Comparison of ENCODE assay signal across 25 cellular contexts in genomic region chr3:32583708-32584107, GRCh38. TPM values are rescaled to one million over a fixed set of nuclear protein-coding genes. Genes with fewer than 3 reads are reported as not detected.
DNase-seq lines count a peak whose midpoint lies in the region; TF ChIP-seq lines count a peak whose summit lies in the region.
"Had no signal": no experiment of that assay in that cellular context is flagged by ENCODE, and none has a peak within 500 bp of the region (broad histone marks: within the 10 kb centered on the region; RNA-seq: fewer than 3 reads in every experiment).

No MANE protein-coding gene starts in this region.

- intact Hi-C loops in PC-9 (cut with micrococcal nuclease; ENCODE audit: unreplicated experiment): no loop called here

- WGBS in GM23248 (ENCODE audit: low coverage in 1 of 2, low lambda C conversion rate in 2 of 2, missing lambda C conversion rate in 2 of 2), 2 experiments: 38 to 47% methylated on average over 3 of the region's 3 CpGs

- peak overlapping the region; percentile 44 for H3K4me2 ChIP-seq in GM23248 (ENCODE audit: unreplicated experiment)
- H3K4me2 ChIP-seq in PC-9: no peak overlapping the region
- H3K4me2 ChIP-seq: SK-N-SH had no signal

- DNase-seq in AG10803 (ENCODE audit: low read depth) (peak; percentile 77), GM23248 (peak; percentile 71), adipocyte (ENCODE audit: low read depth) (peak; percentile 96), foreskin melanocyte (peak; percentile 87), HPDE6-E6E7 (ENCODE audit: extremely low spot score) (no peak), NCI-H2196 treated with DMSO at 0.1 percent for 48 hours (lab: John Stamatoyannopoulos, UW; ENCODE audit: unreplicated experiment) (no peak), 8988T (no peak), PC-9 (no peak)
- DNase-seq: activated effector memory CD4-positive, alpha-beta T cell treated with anti-CD3 and anti-CD28 coated beads, Interleukin-2, amount 50 U/mL, for 16 hours; activated naive CD8-positive, alpha-beta T cell treated with anti-CD3 and anti-CD28 coated beads, Interleukin-2, amount 10 ng/mL, durations not matched to agents 7 days and 5 days; activated T-cell treated with anti-CD3 and anti-CD28 coated beads, Interleukin-2, amount 50 U/mL, for 24 hours; AML-193; caudate nucleus; CD4-positive, alpha-beta T cell; cortex of kidney; effector memory CD8-positive, alpha-beta T cell; hippocampal formation; left colon; NCI-H1048; NCI-H2107; NCI-H446 treated with DMSO at 0.1 percent for 48 hours; pancreas; SK-N-SH; stimulated activated naive B cell treated with anti-CD40 and anti-IgM and Interleukin-4, amounts not matched to agents 10 μg/mL and 1 μg/mL and 100 μg/mL, for 72 hours; substantia nigra had no signal

- no peaks in the 10 kb centered on the region for H3K9me2 ChIP-seq in GM23248 (ENCODE audit: insufficient read depth)
- H3K9me2 ChIP-seq in PC-9 (ENCODE audit: insufficient read depth): no peaks in the 10 kb centered on the region
- H3K9me2 ChIP-seq: SK-N-SH had no signal

- H3K27me3 ChIP-seq in GM23248 (replicated peaks; ENCODE audit: insufficient read depth) (no peaks in the 10 kb centered on the region), adipocyte (replicated peaks; ENCODE audit: control insufficient read depth, insufficient read depth, low read length) (peaks cover under 1% of the 10 kb centered on the region), PC-9 (ENCODE audit: insufficient read depth, low read depth) (no peaks in the 10 kb centered on the region)
- H3K27me3 ChIP-seq: pancreas had no signal

- POLR2A ChIA-PET in PC-9 (lab: Charles Lee; ENCODE audit: unreplicated experiment): no interaction called here

- H3K9me3 ChIP-seq in GM23248 (ENCODE audit: low read depth) (no peaks in the 10 kb centered on the region), adipocyte (ENCODE audit: control insufficient read depth, low read length) (no peaks in the 10 kb centered on the region), PC-9 (ENCODE audit: insufficient read depth, low read depth) (no peaks in the 10 kb centered on the region)
- H3K9me3 ChIP-seq: pancreas, SK-N-SH had no signal

- H3K4me3 ChIP-seq in AG10803 (ENCODE audit: low read length) (no peak overlapping the region), GM23248 (no peak overlapping the region), adipocyte (ENCODE audit: low read length) (no peak overlapping the region), PC-9 (no peak overlapping the region)
- H3K4me3 ChIP-seq: pancreas had no signal

- H3K9ac ChIP-seq in GM23248 (peak overlapping the region; percentile 37), adipocyte (ENCODE audit: low read length) (no peak overlapping the region)
- H3K9ac ChIP-seq: SK-N-SH had no signal

- BruUV-seq in PC-9 (replicated peaks; lab: Mats Ljungman, UMichigan): no TSS peak

- CTCF ChIA-PET in PC-9 (lab: Charles Lee): no interaction called here

- H4K20me1 ChIP-seq in GM23248 (ENCODE audit: insufficient read depth): no peaks in the 10 kb centered on the region
- no peaks in the 10 kb centered on the region for H4K20me1 ChIP-seq in PC-9 (ENCODE audit: insufficient read depth)

- TF ChIP-seq CTCF in AG10803 (conservative IDR thresholded peaks at IDR 0.05; ENCODE audit: low read length) (no peak), PC-9 (conservative IDR thresholded peaks at IDR 0.05) (no peak)

- peak overlapping the region; percentile 54 for H3K27ac ChIP-seq in GM23248
- no peak overlapping the region for H3K27ac ChIP-seq in PC-9
- H3K27ac ChIP-seq: pancreas had no signal

- H3F3A ChIP-seq in GM23248 (ENCODE audit: insufficient read depth): no peaks in the 10 kb centered on the region
- H3F3A ChIP-seq in PC-9 (ENCODE audit: insufficient read depth, low read depth): no peaks in the 10 kb centered on the region

- no peaks in the 10 kb centered on the region for H3K79me2 ChIP-seq in GM23248 (ENCODE audit: insufficient read depth)
- no peaks in the 10 kb centered on the region for H3K79me2 ChIP-seq in PC-9 (ENCODE audit: low read depth)

- in situ Hi-C loops in GM23248 (cut with MboI): no loop called here

- H3K36me3 ChIP-seq in GM23248 (ENCODE audit: low read depth): no peaks in the 10 kb centered on the region
- H3K36me3 ChIP-seq in adipocyte (ENCODE audit: control insufficient read depth, insufficient read depth, low read length, severe bottlenecking): no peaks in the 10 kb centered on the region
- H3K36me3 ChIP-seq in PC-9 (ENCODE audit: low read depth): no peaks in the 10 kb centered on the region
- H3K36me3 ChIP-seq: pancreas had no signal

- H3K4me1 ChIP-seq in GM23248 (ENCODE audit: insufficient read depth) (peaks cover 5% of the 10 kb centered on the region), adipocyte (ENCODE audit: control insufficient read depth, insufficient read depth, low read length) (no peaks in the 10 kb centered on the region), PC-9 (replicated peaks; ENCODE audit: insufficient read depth) (no peaks in the 10 kb centered on the region)
- H3K4me1 ChIP-seq: pancreas had no signal

- H2AFZ ChIP-seq in GM23248 (no peak overlapping the region), PC-9 (no peak overlapping the region)

RNA-seq across cellular contexts. Expression of gene DYNC1LI1, which starts 13.1 kb away (rescaled TPM):
- total RNA-seq in GM23248 (2014; rRNA removed; shearing (Covaris generic)): 33.4 and 40.5 TPM in 2 replicates
- polyA plus RNA-seq in GM23248 (2016; fragmentation: Nextera tagmentation; extraction: Ambion mirVana): 35.0 and 36.7 TPM in 2 replicates
- 30.1 and 32.3 TPM in 2 replicates for total RNA-seq in PC-9 (2021)

Comparison
In these comparisons a context has a peak if more than half of its experiments do, and no peak if none do; other contexts are left out.
1. DNase-seq: peak in AG10803 (single experiment), GM23248 (single experiment), adipocyte (single experiment) and foreskin melanocyte (single experiment); none in HPDE6-E6E7 (single experiment), NCI-H2196 treated with DMSO at 0.1 percent for 48 hours (single experiment), 8988T (single experiment) and PC-9 (0 of 2).